In genomic region chr17:75205037-75205792, GRCh38 we compare ENCODE assay signal across 8 cellular contexts. TPM values are rescaled to one million over a fixed set of nuclear protein-coding genes. Genes with fewer than 3 reads are reported as not detected.
A peak's percentile ranks its signal among the peaks of the same experiment; 100 is the strongest.
DNase-seq lines count a peak whose midpoint lies in the region; ATAC-seq and TF ChIP-seq lines count a peak whose summit lies in the region.

Gene NUP85, plus strand, starts transcription at chr17:75205679. Its CDS starts 83 bp downstream, at chr17:75205762.

- intact Hi-C loops in spleen (cut with DNase I; ENCODE audit: low total_unique reads): loop anchor here (10.0 kb wide), 1 partner anchor 240 kb away; no protein-coding TSS in a partner anchor

- TF ChIP-seq CTCF in spleen (IDR thresholded peaks at IDR 0.05 in 8 of 11, conservative IDR thresholded peaks at IDR 0.05 in 3 of 11): peak in 3 of 11 experiments; percentile 12 to 30 (median 14)

- H3K9me3 ChIP-seq in spleen: no peaks in the 10 kb centered on the region

- DNase-seq in 8988T (peak; percentile 88), NCI-H345 treated with DMSO at 0.1 percent for 48 hours (lab: John Stamatoyannopoulos, UW; ENCODE audit: unreplicated experiment) (peak; percentile 94), caudate nucleus (lab: John Stamatoyannopoulos, UW) (peak; percentile 63 to 99 (median 92)), inferior parietal cortex (ENCODE audit: extremely low spot score) (peak; percentile 94), spleen (peak; percentile 97)
- peak; percentile 84 to 86 (median 84) for DNase-seq in activated CD4-positive, CD25-positive, alpha-beta regulatory T cell (lab: John Stamatoyannopoulos, UW)

- peaks cover 0 to 26% (median 17%) of the 10 kb centered on the region in 6 donors for H3K36me3 ChIP-seq in spleen

- peak within 1 kb of the TSS; percentile 100 for H3K27ac ChIP-seq in caudate nucleus (ENCODE audit: low read depth, low read length)
- peak within 1 kb of the TSS; percentile 93 to 99 (median 96) for H3K27ac ChIP-seq in spleen

- ATAC-seq in GM18868 (IDR thresholded peaks at IDR 0.05; ENCODE audit: unreplicated experiment): peak; percentile 69
- ATAC-seq in HG03159 (IDR thresholded peaks at IDR 0.05; ENCODE audit: unreplicated experiment): peak; percentile 82

- no peaks in the 10 kb centered on the region for H3K27me3 ChIP-seq in spleen (replicated peaks in 1 of 7)

- H3K4me3 ChIP-seq in spleen: peak within 1 kb of the TSS; percentile 69 to 99 (median 82)

- H3K4me1 ChIP-seq in spleen: peaks cover 17 to 43% (median 31%) of the 10 kb centered on the region in 6 donors

- TF ChIP-seq POLR2A in spleen (IDR thresholded peaks at IDR 0.05): peak in 2 of 3 donors; percentile 17 to 48

- 0% methylated on average over 49 to 57 of the region's 57 CpGs for WGBS in spleen, 5 donors

RNA-seq across cellular contexts. Expression of gene NUP85, which starts in this region (rescaled TPM):
- 10 to 100 TPM; 35.5 to 83.8 (median 66.1) TPM for total RNA-seq in spleen
- polyA plus RNA-seq in spleen: 10 to 100 TPM; 45.8 to 79.8 (median 61.8) TPM

Comparison
In these comparisons a context has a peak if more than half of its experiments do, and no peak if none do; other contexts are left out.
1. Peak in every context shown above with its lines: DNase-seq, ATAC-seq, H3K4me3 ChIP-seq and H3K27ac ChIP-seq.